ENCODE assay signal across 28 cellular contexts in genomic region chr12:67637718-67638117, GRCh38.
"Had no signal": no experiment of that assay in that cellular context is flagged by ENCODE, and none has a peak within 500 bp of the region (broad histone marks: within the 10 kb centered on the region; RNA-seq: fewer than 3 reads in every experiment).

No MANE protein-coding gene starts in this region.

- DNase-seq: activated CD4-positive, alpha-beta T cell treated with anti-CD3 and anti-CD28 coated beads, Interleukin-2, amount 10 ng/mL, durations not matched to agents 24 days and 14 days; activated CD4-positive, alpha-beta T cell treated with anti-CD3 and anti-CD28 coated beads, Interleukin-2, amount 50 U/mL, for 4 hours; activated CD8-positive, alpha-beta T cell treated with anti-CD3 and anti-CD28 coated beads for 36 hours; activated effector memory CD4-positive, alpha-beta T cell treated with anti-CD3 and anti-CD28 coated beads, Interleukin-2, amount 50 U/mL, for 16 hours; activated naive CD4-positive, alpha-beta T cell; activated T-cell treated with anti-CD3 and anti-CD28 coated beads, Interleukin-2, amount 50 U/mL, for 1 hour; activated T-cell treated with anti-CD3 and anti-CD28 coated beads, Interleukin-2, amount 50 U/mL, for 72 hours; adrenal gland; body of pancreas; Karpas-422; KBM-7; NCI-H1105; NCI-H1694; NCI-H2029; NCI-H524; NCI-H82; NK-92 treated with Interleukin-12 subunit alpha and Interleukin-12 subunit beta, amount 100 ng/mL, for 24 hours; PC-3; Peyer's patch; RPMI8226; SHP77 treated with DMSO at 0.1 percent for 48 hours; SK-N-SH had no signal

- FAIRE-seq: astrocyte, TTC549 had no signal

- H3K27ac ChIP-seq: adrenal gland, body of pancreas, breast epithelium, Peyer's patch, SJSA1 had no signal

- H3K9me3 ChIP-seq: adrenal gland, body of pancreas, breast epithelium, Peyer's patch, SJSA1, SK-N-SH had no signal

- H3K36me3 ChIP-seq: adrenal gland, breast epithelium, Peyer's patch, SJSA1 had no signal

- H3K27me3 ChIP-seq: adrenal gland, body of pancreas, breast epithelium, Peyer's patch, SJSA1 had no signal

- H3K4me3 ChIP-seq: adrenal gland, body of pancreas, breast epithelium, Peyer's patch, SJSA1 had no signal

- H3K9ac ChIP-seq: SK-N-SH had no signal

- H3K4me1 ChIP-seq: adrenal gland, body of pancreas, breast epithelium, SJSA1 had no signal

- ATAC-seq: activated CD8-positive, alpha-beta T cell treated with anti-CD3 and anti-CD28 coated beads for 36 hours; activated naive CD4-positive, alpha-beta T cell treated with anti-CD3 and anti-CD28 coated beads, Interleukin-2, amount 50 U/mL, for 72 hours; activated T-cell treated with anti-CD3 and anti-CD28 coated beads, Interleukin-2, amount 50 U/mL, for 72 hours; activated T-helper 17 cell treated with anti-CD3 and anti-CD28 coated beads, Interleukin-2, amount 50 U/mL, for 72 hours; body of pancreas; PC-3 had no signal

- H3K4me2 ChIP-seq: SK-N-SH had no signal
